In the genomic region with DNA sequence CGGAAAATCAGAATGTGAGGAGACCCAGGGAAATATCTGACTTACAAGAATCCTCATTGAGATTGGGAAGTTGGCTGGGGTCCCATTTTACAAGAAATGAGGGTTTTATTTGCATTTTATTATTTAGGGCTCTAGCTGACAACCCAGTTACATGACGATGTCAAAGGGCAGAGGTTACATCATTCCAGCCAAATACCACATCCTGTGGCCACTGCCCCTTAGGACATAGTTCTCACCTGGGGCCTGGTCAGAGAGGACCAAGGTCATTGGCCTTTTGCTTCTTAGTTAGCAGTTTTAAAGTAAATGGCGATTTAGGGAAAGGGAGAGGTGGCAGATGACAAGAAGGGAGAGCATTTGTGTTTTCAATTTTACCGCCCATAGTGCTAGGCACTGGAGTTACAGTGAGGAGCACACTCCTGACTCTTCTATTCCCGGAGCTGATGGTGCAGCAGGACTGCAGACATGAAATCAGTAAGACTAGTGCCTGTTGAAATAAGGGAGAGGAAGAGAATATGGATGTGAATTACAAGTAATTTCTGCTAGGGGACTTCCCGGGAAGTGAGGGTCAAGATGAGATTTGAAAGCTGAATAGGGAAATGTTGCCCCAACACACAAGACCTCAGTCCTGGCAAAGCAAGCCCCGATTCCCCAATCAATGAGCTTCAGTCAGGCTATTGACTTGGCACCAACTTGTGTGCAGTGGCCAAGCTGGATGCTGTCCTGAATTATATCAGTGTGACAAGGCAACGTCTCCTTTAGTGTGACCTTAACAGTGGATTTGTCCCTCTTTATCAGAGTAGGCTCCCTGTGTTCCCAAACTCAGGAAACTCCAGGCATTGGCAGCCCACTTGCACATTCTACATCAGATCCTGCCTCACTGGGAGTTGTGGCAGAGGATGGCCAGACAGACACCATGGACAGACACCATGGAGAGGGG, we compare ENCODE assay signal across 7 cellular contexts. TPM values are rescaled to one million over a fixed set of nuclear protein-coding genes. Genes with fewer than 3 reads are reported as not detected.
DNase-seq lines count a peak whose midpoint lies in the region; ATAC-seq, FAIRE-seq and TF ChIP-seq lines count a peak whose summit lies in the region.
"Not testable (repeated sequence)": the region's sequence is repeated elsewhere in the genome, so short reads cannot be mapped to it uniquely, and the experiment has no call there.

No MANE protein-coding gene starts in this region.

- TF ChIP-seq RAD21 in K562 (CRISPR knock-in tag; conservative IDR thresholded peaks at IDR 0.05 in 1 of 2, IDR thresholded peaks at IDR 0.05 in 1 of 2), result not testable (repeated sequence)

- H3K9me3 ChIP-seq in K562 (replicated peaks; ENCODE audit: control insufficient read depth, insufficient read depth, low read depth, low read length); endothelial cell of umbilical vein (replicated peaks; ENCODE audit: control insufficient read depth, insufficient read depth, low read length); heart right ventricle; keratinocyte (ENCODE audit: control insufficient read depth, low read depth, low read length); right lobe of liver: not testable (repeated sequence)

- H3K27me3 ChIP-seq in K562 (ENCODE audit: control insufficient read depth in 2 of 2, insufficient read depth in 2 of 2, low read length in 2 of 2); endothelial cell of umbilical vein (ENCODE audit: control insufficient read depth in 2 of 2, insufficient read depth in 2 of 2, low read length in 2 of 2); heart right ventricle; keratinocyte (ENCODE audit: control insufficient read depth, extremely low read depth, insufficient read depth, low read length); right lobe of liver: not testable (repeated sequence)

- H3K9me3 Mint-ChIP-seq in WTC11, result not testable (repeated sequence)

- not testable (repeated sequence) for TF ChIP-seq CTCF in WTC11 (IDR thresholded peaks at IDR 0.05); K562 (IDR thresholded peaks at IDR 0.05 in 2 of 3, conservative IDR thresholded peaks at IDR 0.05 in 1 of 3; ENCODE audit: insufficient read depth in 2 of 3, low read depth in 1 of 3, low read length in 3 of 3); endothelial cell of umbilical vein (IDR thresholded peaks at IDR 0.05; ENCODE audit: extremely low read depth in 1 of 2, insufficient read depth in 1 of 2, low read depth in 1 of 2, low read length in 2 of 2); heart right ventricle (IDR thresholded peaks at IDR 0.05); keratinocyte (optimal IDR thresholded peaks at IDR 0.05 in 1 of 3, IDR thresholded peaks at IDR 0.05 in 1 of 3, conservative IDR thresholded peaks at IDR 0.05 in 1 of 3; ENCODE audit: extremely low read depth in 1 of 3, insufficient read depth in 2 of 3, low read length in 3 of 3); right lobe of liver (IDR thresholded peaks at IDR 0.05)

- dilution Hi-C loops in endothelial cell of umbilical vein (cut with MboI; ENCODE audit: extremely low pct_ligation_motif_present, low sequenced_read_pairs); keratinocyte (cut with MboI; ENCODE audit: extremely low pct_ligation_motif_present, low sequenced_read_pairs): not testable (repeated sequence)

- not testable (repeated sequence) for H3K27ac ChIP-seq in K562 (ENCODE audit: extremely low read depth, low read depth, low read length); endothelial cell of umbilical vein (ENCODE audit: insufficient read depth, low read depth, low read length); heart right ventricle; keratinocyte (ENCODE audit: control insufficient read depth, insufficient read depth, low read length)
- peak overlapping the region in 1 of 3 donors; percentile 47 for H3K27ac ChIP-seq in right lobe of liver

- H3K36me3 Mint-ChIP-seq in WTC11, result not testable (repeated sequence)

- H4K20me1 ChIP-seq in K562 (replicated peaks; ENCODE audit: control insufficient read depth, insufficient read depth, low read length); endothelial cell of umbilical vein (replicated peaks; ENCODE audit: control insufficient read depth, extremely low read depth, insufficient read depth, low read length); keratinocyte (ENCODE audit: control insufficient read depth, extremely low read depth, insufficient read depth, low read length): not testable (repeated sequence)

- H3K4me3 ChIP-seq in K562; endothelial cell of umbilical vein (replicated peaks in 1 of 3; ENCODE audit: insufficient read depth in 1 of 3, low read depth in 1 of 3, low read length in 3 of 3); heart right ventricle; keratinocyte (ENCODE audit: control insufficient read depth in 2 of 3, extremely low read depth in 1 of 3, insufficient read depth in 2 of 3, low read depth in 1 of 3, low read length in 3 of 3); right lobe of liver: not testable (repeated sequence)

- not testable (repeated sequence) for H3K9me1 ChIP-seq in K562 (ENCODE audit: control insufficient read depth, insufficient read depth, low read length); endothelial cell of umbilical vein (replicated peaks; ENCODE audit: control insufficient read depth, extremely low read depth, insufficient read depth, low read length); keratinocyte (ENCODE audit: control insufficient read depth, extremely low read depth, insufficient read depth, low read length)

- H3K4me2 ChIP-seq in K562 (ENCODE audit: insufficient read depth, low read length); endothelial cell of umbilical vein (ENCODE audit: insufficient read depth, low read length); keratinocyte (ENCODE audit: control insufficient read depth, extremely low read depth, insufficient read depth, low read depth, low read length): not testable (repeated sequence)

- H3K79me2 ChIP-seq in K562 (ENCODE audit: control insufficient read depth, insufficient read depth, low read length); endothelial cell of umbilical vein (ENCODE audit: control insufficient read depth, insufficient read depth, low read length); keratinocyte (ENCODE audit: control insufficient read depth, insufficient read depth, low read length): not testable (repeated sequence)

- in situ Hi-C loops in K562 (cut with MboI), result not testable (repeated sequence)

- TF ChIP-seq POLR2A in K562 (conservative IDR thresholded peaks at IDR 0.05); endothelial cell of umbilical vein (IDR thresholded peaks at IDR 0.05; ENCODE audit: low read depth, low read length); right lobe of liver (IDR thresholded peaks at IDR 0.05): not testable (repeated sequence)

- BruUV-seq in K562 (replicated peaks; lab: Mats Ljungman, UMichigan); endothelial cell of umbilical vein (replicated peaks; lab: Mats Ljungman, UMichigan): not testable (repeated sequence)

- not testable (repeated sequence) for H3K9ac ChIP-seq in K562 (ENCODE audit: insufficient read depth in 1 of 2, low read depth in 2 of 2, low read length in 2 of 2); endothelial cell of umbilical vein (replicated peaks; ENCODE audit: extremely low read depth, insufficient read depth, low read length); keratinocyte (ENCODE audit: control insufficient read depth, extremely low read depth, insufficient read depth, low read length)

- 0 out of 2 replicates have a peak overlapping the region, but pooled peaks have one; percentile 60 for H2AFZ ChIP-seq in K562 (ENCODE audit: low read depth, low read length)
- H2AFZ ChIP-seq in endothelial cell of umbilical vein (ENCODE audit: low read depth, low read length); keratinocyte (ENCODE audit: control insufficient read depth, low read length): not testable (repeated sequence)

- H3K4me1 Mint-ChIP-seq in WTC11, result not testable (repeated sequence)

- H3K4me3 Mint-ChIP-seq in WTC11, result not testable (repeated sequence)

- WGBS in K562 (ENCODE audit: insufficient coverage, low coverage, missing lambda C conversion rate), result 29% methylated on average over 6 of the region's 8 CpGs
- 89 to 94% methylated on average over 5 to 6 of the region's 8 CpGs for WGBS in heart right ventricle, 2 donors
- WGBS in right lobe of liver (ENCODE audit: insufficient coverage, low coverage, low lambda C conversion rate, missing lambda C conversion rate), result 26% methylated on average over 4 of the region's 8 CpGs

- not testable (repeated sequence) for H3K27ac Mint-ChIP-seq in WTC11

- POLR2A ChIA-PET in WTC11 (lab: Charles Lee); endothelial cell of umbilical vein (lab: Charles Lee): not testable (repeated sequence)
- POLR2A ChIA-PET in K562 (lab: Yijun Ruan, JAX), result interaction anchor here (0.7 kb wide), 1 partner anchor 505 kb away, joined by 4 read pairs; no protein-coding TSS in a partner anchor

- CTCF ChIA-PET in WTC11 (lab: Charles Lee); K562 (lab: Yijun Ruan, JAX; ENCODE audit: low intra/inter-chr PET ratio); endothelial cell of umbilical vein (lab: Charles Lee): not testable (repeated sequence)

- not testable (repeated sequence) for ATAC-seq in WTC11
- ATAC-seq in K562, result peak; percentile 50
- ATAC-seq in heart right ventricle, result peak in 5 of 8 donors; percentile 42 to 85 (median 78)
- peak; percentile 88 to 96 (median 91) for ATAC-seq in right lobe of liver

- H3K27me3 Mint-ChIP-seq in WTC11 (ENCODE audit: low read depth), result not testable (repeated sequence)

- intact Hi-C loops in K562 (cut with micrococcal nuclease); endothelial cell of umbilical vein (cut with micrococcal nuclease); heart right ventricle (cut with DNase I); right lobe of liver (cut with DNase I): not testable (repeated sequence)

- not testable (repeated sequence) for H3K36me3 ChIP-seq in K562 (ENCODE audit: control insufficient read depth, insufficient read depth, low read length); endothelial cell of umbilical vein (ENCODE audit: control insufficient read depth in 2 of 2, extremely low read depth in 1 of 2, insufficient read depth in 2 of 2, low read length in 2 of 2); heart right ventricle; keratinocyte (ENCODE audit: control insufficient read depth in 2 of 2, extremely low read depth in 1 of 2, insufficient read depth in 2 of 2, low read length in 2 of 2); right lobe of liver

- DNase-seq in GM18507 (ENCODE audit: extremely low spot score, insufficient read length, low read depth); WTC11 (ENCODE audit: low spot score); K562 (ENCODE audit: extremely low read depth in 1 of 4, low spot score in 3 of 4); endothelial cell of umbilical vein (ENCODE audit: low read depth, low spot score); heart right ventricle; keratinocyte (ENCODE audit: low read depth, low spot score): not testable (repeated sequence)
- DNase-seq in right lobe of liver, result peak in 1 of 3 donors; percentile 83

- not testable (repeated sequence) for TF ChIP-seq EP300 in K562 (IDR thresholded peaks at IDR 0.05; ENCODE audit: low read length)

- FAIRE-seq in GM18507 (lab: Jason Lieb, UNC) (peak; percentile 33), K562 (lab: Jason Lieb, UNC) (peak; percentile 93), endothelial cell of umbilical vein (lab: Jason Lieb, UNC) (peak; percentile 57), keratinocyte (lab: Jason Lieb, UNC) (peak; percentile 69)

- not testable (repeated sequence) for H3K4me1 ChIP-seq in K562 (replicated peaks in 1 of 2; ENCODE audit: control insufficient read depth in 2 of 2, insufficient read depth in 2 of 2, low read length in 2 of 2); endothelial cell of umbilical vein (ENCODE audit: control insufficient read depth, extremely low read depth, insufficient read depth, low read length); heart right ventricle; keratinocyte (ENCODE audit: control insufficient read depth, extremely low read depth, insufficient read depth, low read length); right lobe of liver

RNA-seq across cellular contexts. Expression of gene EEPD1, which starts 45.8 kb away (rescaled TPM):
- total RNA-seq in WTC11 (2021) (6.6 to 7.8 TPM (median 7.4 TPM) in 3 replicates), K562 (2014; rRNA removed) (0.78 and 1.5 TPM in 2 replicates), K562 (2014; rRNA removed; fragmentation: Illumina TruSeq; extraction: Trizol) (0.38 and 0.84 TPM in 2 replicates), K562 (2015; rRNA removed; fragmentation: Illumina TruSeq; extraction: Trizol) (0.68 and 0.76 TPM in 2 replicates), K562 (2021) (0.71 and 1.9 TPM in 2 replicates), endothelial cell of umbilical vein (0.23 and 0.42 TPM in 2 replicates), heart right ventricle (10 to 100 TPM in 2 of 10 donors, 1 to 10 TPM in 8; 6.1 to 14.7 (median 8.4) TPM), right lobe of liver (10 to 100 TPM in 4 of 6 experiments, 1 to 10 TPM in 2; 5.9 to 18.6 (median 10.6) TPM)
- 0.77 and 1.5 TPM in 2 replicates for total RNA-seq in K562 (2011; cell fraction: chromatin; rRNA removed; ENCODE audit: low replicate concordance)
- total RNA-seq in K562 (2011; cell fraction: nucleolus; rRNA removed), result 1.3 and 1.5 TPM in 2 replicates
- 1.0 and 1.2 TPM in 2 replicates for total RNA-seq in K562 (2011; cell fraction: nucleoplasm; rRNA removed)
- polyA plus RNA-seq in K562 (2011; rRNA removed) (0.33 and 0.42 TPM in 2 replicates), K562 (2014; fragmentation: Illumina TruSeq; extraction: Trizol) (0.70 and 0.75 TPM in 2 replicates), K562 (2014; fragmentation: Nextera tagmentation; extraction: Ambion mirVana) (under 1 TPM in 1 of 2 experiments, not detected in 1; 0.01 TPM), K562 (2014; rRNA removed) (0.85 and 1.1 TPM in 2 replicates), endothelial cell of umbilical vein (0.13 and 0.40 TPM in 2 replicates), heart right ventricle (10 to 100 TPM in 1 of 2 donors, 1 to 10 TPM in 1; 6.7 to 15.2 TPM), keratinocyte (1.1 to 2.6 TPM (median 1.2 TPM) in 3 replicates)
- polyA plus RNA-seq in K562 (2011; cell fraction: cytosol; rRNA removed), result 0.22 and 0.52 TPM in 2 replicates
- 0.67 and 0.71 TPM in 2 replicates for polyA plus RNA-seq in K562 (2011; cell fraction: nucleus; rRNA removed)
- 0.72 and 0.91 TPM in 2 replicates for polyA plus RNA-seq in K562 (2012)
- 0.21 and 0.46 TPM in 2 replicates for polyA minus RNA-seq in K562 (2011; rRNA and poly(A)+ RNA removed)
- 0.82 TPM in 1 of 2 replicates, not detected in the other for polyA minus RNA-seq in K562 (2011; cell fraction: cytosol; rRNA and poly(A)+ RNA removed)
- 0.81 and 1.1 TPM in 2 replicates for polyA minus RNA-seq in K562 (2011; cell fraction: nucleus; rRNA and poly(A)+ RNA removed)
- polyA plus RNA-seq in endothelial cell of umbilical vein (2011; cell fraction: cytosol; rRNA removed), result 0.25 and 0.38 TPM in 2 replicates
- 0.17 and 1.3 TPM in 2 replicates for polyA plus RNA-seq in endothelial cell of umbilical vein (2011; cell fraction: nucleus; rRNA removed)
- polyA plus RNA-seq in endothelial cell of umbilical vein (2012), result 0.24 TPM in 1 of 2 replicates, not detected in the other
- polyA minus RNA-seq in endothelial cell of umbilical vein (0.46 and 0.47 TPM in 2 replicates), keratinocyte (0.79 to 3.4 TPM (median 1.5 TPM) in 3 replicates)
- polyA minus RNA-seq in endothelial cell of umbilical vein (2011; cell fraction: cytosol; rRNA and poly(A)+ RNA removed), result 0.82 TPM
- 0.43 and 0.58 TPM in 2 replicates for polyA minus RNA-seq in endothelial cell of umbilical vein (2011; cell fraction: nucleus; rRNA and poly(A)+ RNA removed)
- polyA plus RNA-seq in keratinocyte (2011; ENCODE audit: low read depth), result 9.6 TPM
- polyA plus RNA-seq in keratinocyte (2011; cell fraction: cytosol; rRNA removed), result 0.63 and 1.5 TPM in 2 replicates
- 3.2 and 3.5 TPM in 2 replicates for polyA plus RNA-seq in keratinocyte (2011; cell fraction: nucleus; rRNA removed)
- 1.9 and 7.4 TPM in 2 replicates for polyA plus RNA-seq in keratinocyte (2012; ENCODE audit: low replicate concordance)
- polyA minus RNA-seq in keratinocyte (2011; cell fraction: cytosol; rRNA and poly(A)+ RNA removed), result 2.1 TPM
- polyA minus RNA-seq in keratinocyte (2011; cell fraction: nucleus; rRNA and poly(A)+ RNA removed), result 2.0 and 2.3 TPM in 2 replicates
